In the genomic region with DNA sequence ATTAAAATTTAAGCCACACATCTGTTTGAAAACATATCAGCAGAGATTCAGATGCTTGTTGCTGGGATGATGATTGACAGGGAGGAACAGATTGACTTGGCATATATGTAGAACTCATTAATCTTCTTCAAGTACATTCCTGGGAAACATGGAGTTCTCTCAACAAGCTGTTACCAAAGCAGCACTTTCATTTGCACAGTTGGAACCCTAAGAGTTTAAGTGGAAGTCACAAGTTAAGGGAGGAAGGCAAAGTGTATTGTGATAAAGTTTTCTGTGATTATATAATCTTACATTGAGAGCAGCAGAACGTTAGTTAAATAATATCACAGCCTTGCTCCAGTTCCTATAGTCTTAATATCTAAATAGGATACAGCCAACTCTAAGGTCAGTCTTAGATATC, we compare ENCODE assay signal across 31 cellular contexts.
"Had no signal": no experiment of that assay in that cellular context is flagged by ENCODE, and none has a peak within 500 bp of the region (broad histone marks: within the 10 kb centered on the region; RNA-seq: fewer than 3 reads in every experiment).

No MANE protein-coding gene starts in this region.

- H3K27me3 ChIP-seq: adrenal gland, body of pancreas, brain microvascular endothelial cell, breast epithelium had no signal

- H3K27ac ChIP-seq: adrenal gland, body of pancreas, brain microvascular endothelial cell, breast epithelium, VCaP had no signal

- H3K9me3 ChIP-seq: adrenal gland, body of pancreas, breast epithelium had no signal

- ATAC-seq: activated CD8-positive, alpha-beta T cell treated with anti-CD3 and anti-CD28 coated beads for 36 hours; activated naive CD4-positive, alpha-beta T cell treated with anti-CD3 and anti-CD28 coated beads, Interleukin-2, amount 50 U/mL, for 72 hours; activated T-cell treated with anti-CD3 and anti-CD28 coated beads, Interleukin-2, amount 50 U/mL, for 4 hours; activated T-cell treated with anti-CD3 and anti-CD28 coated beads, Interleukin-2, amount 50 U/mL, for 72 hours; activated T-helper 17 cell treated with anti-CD3 and anti-CD28 coated beads, Interleukin-2, amount 50 U/mL, for 72 hours; body of pancreas had no signal

- DNase-seq: activated B cell treated with CpG ODN at 0.5 μM for 24 hours; activated CD4-positive, alpha-beta memory T cell treated with anti-CD3 and anti-CD28 coated beads for 36 hours; activated CD4-positive, alpha-beta T cell treated with anti-CD3 and anti-CD28 coated beads for 4 hours; activated CD4-positive, alpha-beta T cell treated with anti-CD3 and anti-CD28 coated beads, Interleukin-2, amount 10 ng/mL, durations not matched to agents 24 days and 14 days; activated CD4-positive, alpha-beta T cell treated with anti-CD3 and anti-CD28 coated beads, Interleukin-2, amount 50 U/mL, for 1 hour; activated CD4-positive, alpha-beta T cell treated with anti-CD3 and anti-CD28 coated beads, Interleukin-2, amount 50 U/mL, for 4 hours; activated CD4-positive, CD25-positive, alpha-beta regulatory T cell treated with anti-CD3 and anti-CD28 coated beads, Interleukin-2, amount 50 U/mL, for 72 hours; activated CD8-positive, alpha-beta memory T cell treated with anti-CD3 and anti-CD28 coated beads, Interleukin-2, amount 50 U/mL, for 4 hours; activated CD8-positive, alpha-beta T cell treated with anti-CD3 and anti-CD28 coated beads for 36 hours; activated effector memory CD4-positive, alpha-beta T cell treated with anti-CD3 and anti-CD28 coated beads, Interleukin-2, amount 50 U/mL, for 16 hours; activated gamma-delta T cell treated with Interleukin-2 at 50 U/mL for 16 hours; activated naive CD4-positive, alpha-beta T cell; activated naive CD4-positive, alpha-beta T cell treated with anti-CD3 and anti-CD28 coated beads for 36 hours; activated naive CD4-positive, alpha-beta T cell treated with anti-CD3 and anti-CD28 coated beads, Interleukin-2, amount 50 U/mL, for 16 hours; activated naive CD8-positive, alpha-beta T cell treated with anti-CD3 and anti-CD28 coated beads for 36 hours; activated T-cell treated with anti-CD3 and anti-CD28 coated beads for 4 hours; activated T-cell treated with anti-CD3 and anti-CD28 coated beads, Interleukin-2, amount 50 U/mL, for 1 hour; activated T-cell treated with anti-CD3 and anti-CD28 coated beads, Interleukin-2, amount 50 U/mL, for 4 hours; activated T-cell treated with anti-CD3 and anti-CD28 coated beads, Interleukin-2, amount 50 U/mL, for 72 hours; adrenal gland; amniotic stem cell; aorta; body of pancreas; brain microvascular endothelial cell; central memory CD4-positive, alpha-beta T cell; T-helper 2 cell; T-helper 9 cell had no signal

- H3K4me1 ChIP-seq: adrenal gland, body of pancreas, breast epithelium had no signal

- H3K4me3 ChIP-seq: adrenal gland, body of pancreas, breast epithelium had no signal

- H3K36me3 ChIP-seq: adrenal gland, brain microvascular endothelial cell, breast epithelium had no signal
